Comparison of ENCODE assay signal across 1 cellular context in the genomic region with DNA sequence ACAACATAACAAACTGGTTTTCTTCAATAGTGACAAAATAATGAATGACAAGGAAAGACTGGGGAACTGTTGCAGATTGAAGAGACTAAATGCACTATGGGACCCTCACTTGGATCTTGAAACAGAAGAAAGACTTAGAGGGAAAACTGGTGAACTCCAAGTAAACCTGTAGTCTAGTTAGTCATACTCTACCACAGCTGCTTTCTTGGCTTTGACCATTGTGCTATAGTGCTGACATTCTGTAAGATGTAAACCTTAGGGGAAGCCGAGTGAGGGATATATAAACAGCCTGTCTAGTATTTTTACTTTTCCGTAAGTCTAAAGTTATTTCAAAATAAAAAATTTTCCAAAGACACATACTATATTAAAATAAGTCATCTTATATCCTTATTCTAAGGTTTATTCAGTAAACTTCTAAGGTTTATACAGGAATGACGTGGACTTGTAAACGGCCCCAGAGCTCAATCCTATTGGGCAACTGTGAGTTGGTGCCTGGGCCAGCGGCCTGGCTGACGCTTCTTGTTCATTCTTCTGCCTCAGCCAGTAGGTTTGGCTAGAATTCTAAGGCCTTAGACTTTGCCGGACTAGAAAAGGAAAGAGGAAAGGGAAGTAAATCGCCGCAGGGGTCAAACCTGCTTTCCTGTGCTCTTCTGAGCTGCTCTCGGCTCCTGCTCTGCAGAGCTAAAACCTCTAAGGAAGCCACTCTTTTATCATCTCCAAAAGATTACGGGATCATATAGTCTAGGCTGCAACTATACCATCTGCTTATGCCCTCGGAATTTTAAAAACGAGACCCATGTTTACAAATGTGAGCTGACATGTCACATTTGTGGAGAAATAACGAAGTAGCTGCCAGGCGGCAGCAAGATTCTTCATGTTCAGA.
TF ChIP-seq lines count a peak whose summit lies in the region.

No MANE protein-coding gene starts in this region.

TF ChIP-seq in HepG2, 621 proteins besides CTCF, POLR2A, EP300 and RAD21:
- no peak for TF ChIP-seq BCL6 (CRISPR knock-in tag; IDR thresholded peaks at IDR 0.05)
- TF ChIP-seq ZNF253 (CRISPR knock-in tag; IDR thresholded peaks at IDR 0.05; ENCODE audit: borderline replicate concordance) = no peak
- no peak for TF ChIP-seq ZNF264 (CRISPR knock-in tag; IDR thresholded peaks at IDR 0.05)
- TF ChIP-seq, protein P1, sequence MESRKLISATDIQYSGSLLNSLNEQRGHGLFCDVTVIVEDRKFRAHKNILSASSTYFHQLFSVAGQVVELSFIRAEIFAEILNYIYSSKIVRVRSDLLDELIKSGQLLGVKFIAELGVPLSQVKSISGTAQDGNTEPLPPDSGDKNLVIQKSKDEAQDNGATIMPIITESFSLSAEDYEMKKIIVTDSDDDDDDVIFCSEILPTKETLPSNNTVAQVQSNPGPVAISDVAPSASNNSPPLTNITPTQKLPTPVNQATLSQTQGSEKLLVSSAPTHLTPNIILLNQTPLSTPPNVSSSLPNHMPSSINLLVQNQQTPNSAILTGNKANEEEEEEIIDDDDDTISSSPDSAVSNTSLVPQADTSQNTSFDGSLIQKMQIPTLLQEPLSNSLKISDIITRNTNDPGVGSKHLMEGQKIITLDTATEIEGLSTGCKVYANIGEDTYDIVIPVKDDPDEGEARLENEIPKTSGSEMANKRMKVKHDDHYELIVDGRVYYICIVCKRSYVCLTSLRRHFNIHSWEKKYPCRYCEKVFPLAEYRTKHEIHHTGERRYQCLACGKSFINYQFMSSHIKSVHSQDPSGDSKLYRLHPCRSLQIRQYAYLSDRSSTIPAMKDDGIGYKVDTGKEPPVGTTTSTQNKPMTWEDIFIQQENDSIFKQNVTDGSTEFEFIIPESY (CRISPR knock-in tag; IDR thresholded peaks at IDR 0.05) = no peak
- TF ChIP-seq ZNF329 (CRISPR knock-in tag; IDR thresholded peaks at IDR 0.05; ENCODE audit: low read depth) = no peak
- no peak for TF ChIP-seq ARID2 (CRISPR knock-in tag; IDR thresholded peaks at IDR 0.05; ENCODE audit: borderline replicate concordance)
- TF ChIP-seq, protein P2, sequence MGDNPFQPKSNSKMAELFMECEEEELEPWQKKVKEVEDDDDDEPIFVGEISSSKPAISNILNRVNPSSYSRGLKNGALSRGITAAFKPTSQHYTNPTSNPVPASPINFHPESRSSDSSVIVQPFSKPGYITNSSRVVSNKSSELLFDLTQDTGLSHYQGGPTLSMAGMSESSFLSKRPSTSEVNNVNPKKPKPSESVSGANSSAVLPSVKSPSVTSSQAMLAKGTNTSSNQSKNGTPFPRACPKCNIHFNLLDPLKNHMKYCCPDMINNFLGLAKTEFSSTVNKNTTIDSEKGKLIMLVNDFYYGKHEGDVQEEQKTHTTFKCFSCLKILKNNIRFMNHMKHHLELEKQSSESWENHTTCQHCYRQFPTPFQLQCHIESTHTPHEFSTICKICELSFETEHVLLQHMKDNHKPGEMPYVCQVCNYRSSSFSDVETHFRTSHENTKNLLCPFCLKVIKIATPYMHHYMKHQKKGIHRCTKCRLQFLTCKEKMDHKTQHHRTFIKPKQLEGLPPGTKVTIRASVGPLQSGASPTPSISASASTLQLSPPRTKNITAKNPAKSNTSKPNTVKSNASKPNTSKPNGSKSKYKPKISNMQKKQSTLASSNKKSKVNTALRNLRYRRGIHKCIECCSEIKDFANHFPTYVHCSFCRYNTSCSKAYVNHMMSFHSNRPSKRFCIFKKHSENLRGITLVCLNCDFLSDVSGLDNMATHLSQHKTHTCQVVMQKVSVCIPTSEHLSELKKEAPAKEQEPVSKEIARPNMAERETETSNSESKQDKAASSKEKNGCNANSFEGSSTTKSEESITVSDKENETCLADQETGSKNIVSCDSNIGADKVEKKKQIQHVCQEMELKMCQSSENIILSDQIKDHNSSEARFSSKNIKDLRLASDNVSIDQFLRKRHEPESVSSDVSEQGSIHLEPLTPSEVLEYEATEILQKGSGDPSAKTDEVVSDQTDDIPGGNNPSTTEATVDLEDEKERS (CRISPR knock-in tag; IDR thresholded peaks at IDR 0.05) = no peak
- TF ChIP-seq, protein P3, sequence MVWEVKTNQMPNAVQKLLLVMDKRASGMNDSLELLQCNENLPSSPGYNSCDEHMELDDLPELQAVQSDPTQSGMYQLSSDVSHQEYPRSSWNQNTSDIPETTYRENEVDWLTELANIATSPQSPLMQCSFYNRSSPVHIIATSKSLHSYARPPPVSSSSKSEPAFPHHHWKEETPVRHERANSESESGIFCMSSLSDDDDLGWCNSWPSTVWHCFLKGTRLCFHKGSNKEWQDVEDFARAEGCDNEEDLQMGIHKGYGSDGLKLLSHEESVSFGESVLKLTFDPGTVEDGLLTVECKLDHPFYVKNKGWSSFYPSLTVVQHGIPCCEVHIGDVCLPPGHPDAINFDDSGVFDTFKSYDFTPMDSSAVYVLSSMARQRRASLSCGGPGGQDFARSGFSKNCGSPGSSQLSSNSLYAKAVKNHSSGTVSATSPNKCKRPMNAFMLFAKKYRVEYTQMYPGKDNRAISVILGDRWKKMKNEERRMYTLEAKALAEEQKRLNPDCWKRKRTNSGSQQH (CRISPR knock-in tag; IDR thresholded peaks at IDR 0.05; ENCODE audit: low read depth) = no peak
- TF ChIP-seq ZNF335 (CRISPR knock-in tag; IDR thresholded peaks at IDR 0.05) = no peak
- no peak for TF ChIP-seq GLI4 (CRISPR knock-in tag; IDR thresholded peaks at IDR 0.05; ENCODE audit: borderline replicate concordance)
- TF ChIP-seq SOX13 (IDR thresholded peaks at IDR 0.05) = no peak
- no peak for TF ChIP-seq SOX13 (CRISPR knock-in tag; conservative IDR thresholded peaks at IDR 0.05 in 1 of 2, IDR thresholded peaks at IDR 0.05 in 1 of 2)
- no peak for TF ChIP-seq REPIN1 (CRISPR knock-in tag; IDR thresholded peaks at IDR 0.05; ENCODE audit: borderline replicate concordance, low read depth)
- no peak for TF ChIP-seq ZNF841 (CRISPR knock-in tag; IDR thresholded peaks at IDR 0.05; ENCODE audit: borderline replicate concordance)
- no peak for TF ChIP-seq CENPT (CRISPR knock-in tag; IDR thresholded peaks at IDR 0.05; ENCODE audit: low read depth)
- TF ChIP-seq CREB1 (IDR thresholded peaks at IDR 0.05) = no peak
- TF ChIP-seq CREB1 (CRISPR knock-in tag; IDR thresholded peaks at IDR 0.05) = peak; percentile 63; the same call in 1 of the 2 replicates
- no peak for TF ChIP-seq ZNF235 (CRISPR knock-in tag; IDR thresholded peaks at IDR 0.05; ENCODE audit: borderline replicate concordance)
- TF ChIP-seq ELF1 (CRISPR knock-in tag; IDR thresholded peaks at IDR 0.05) = no peak
- TF ChIP-seq PAX8 (CRISPR knock-in tag; IDR thresholded peaks at IDR 0.05; ENCODE audit: borderline replicate concordance) = 0 out of 2 replicates have a peak, but pooled peaks have one; percentile 44
- TF ChIP-seq ZFX (CRISPR knock-in tag; IDR thresholded peaks at IDR 0.05; ENCODE audit: low read depth) = peak; percentile 25; the same call in 1 of the 2 replicates
- no peak for TF ChIP-seq TMF1 (CRISPR knock-in tag; IDR thresholded peaks at IDR 0.05; ENCODE audit: low read depth)
- no peak for TF ChIP-seq KMT2A (CRISPR knock-in tag; IDR thresholded peaks at IDR 0.05)
- 0 out of 2 replicates have a peak, but pooled peaks have one; percentile 2 for TF ChIP-seq ZMYM4 (CRISPR knock-in tag; IDR thresholded peaks at IDR 0.05)
- no peak for TF ChIP-seq SUZ12 (IDR thresholded peaks at IDR 0.05; ENCODE audit: low read depth, low read length)
- TF ChIP-seq EEA1 (CRISPR knock-in tag; IDR thresholded peaks at IDR 0.05; ENCODE audit: borderline replicate concordance) = no peak
- 0 out of 2 replicates have a peak, but pooled peaks have one; percentile 18 for TF ChIP-seq PHF8 (CRISPR knock-in tag; IDR thresholded peaks at IDR 0.05)
- TF ChIP-seq YEATS4 (CRISPR knock-in tag; IDR thresholded peaks at IDR 0.05; ENCODE audit: borderline replicate concordance) = no peak
- TF ChIP-seq NR2C2 (CRISPR knock-in tag; IDR thresholded peaks at IDR 0.05; ENCODE audit: borderline replicate concordance) = peak; percentile 33; the same call in 1 of the 2 replicates
- TF ChIP-seq TSC22D2 (CRISPR knock-in tag; IDR thresholded peaks at IDR 0.05; ENCODE audit: borderline replicate concordance) = no peak
- TF ChIP-seq, protein P4, sequence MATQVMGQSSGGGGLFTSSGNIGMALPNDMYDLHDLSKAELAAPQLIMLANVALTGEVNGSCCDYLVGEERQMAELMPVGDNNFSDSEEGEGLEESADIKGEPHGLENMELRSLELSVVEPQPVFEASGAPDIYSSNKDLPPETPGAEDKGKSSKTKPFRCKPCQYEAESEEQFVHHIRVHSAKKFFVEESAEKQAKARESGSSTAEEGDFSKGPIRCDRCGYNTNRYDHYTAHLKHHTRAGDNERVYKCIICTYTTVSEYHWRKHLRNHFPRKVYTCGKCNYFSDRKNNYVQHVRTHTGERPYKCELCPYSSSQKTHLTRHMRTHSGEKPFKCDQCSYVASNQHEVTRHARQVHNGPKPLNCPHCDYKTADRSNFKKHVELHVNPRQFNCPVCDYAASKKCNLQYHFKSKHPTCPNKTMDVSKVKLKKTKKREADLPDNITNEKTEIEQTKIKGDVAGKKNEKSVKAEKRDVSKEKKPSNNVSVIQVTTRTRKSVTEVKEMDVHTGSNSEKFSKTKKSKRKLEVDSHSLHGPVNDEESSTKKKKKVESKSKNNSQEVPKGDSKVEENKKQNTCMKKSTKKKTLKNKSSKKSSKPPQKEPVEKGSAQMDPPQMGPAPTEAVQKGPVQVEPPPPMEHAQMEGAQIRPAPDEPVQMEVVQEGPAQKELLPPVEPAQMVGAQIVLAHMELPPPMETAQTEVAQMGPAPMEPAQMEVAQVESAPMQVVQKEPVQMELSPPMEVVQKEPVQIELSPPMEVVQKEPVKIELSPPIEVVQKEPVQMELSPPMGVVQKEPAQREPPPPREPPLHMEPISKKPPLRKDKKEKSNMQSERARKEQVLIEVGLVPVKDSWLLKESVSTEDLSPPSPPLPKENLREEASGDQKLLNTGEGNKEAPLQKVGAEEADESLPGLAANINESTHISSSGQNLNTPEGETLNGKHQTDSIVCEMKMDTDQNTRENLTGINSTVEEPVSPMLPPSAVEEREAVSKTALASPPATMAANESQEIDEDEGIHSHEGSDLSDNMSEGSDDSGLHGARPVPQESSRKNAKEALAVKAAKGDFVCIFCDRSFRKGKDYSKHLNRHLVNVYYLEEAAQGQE (IDR thresholded peaks at IDR 0.05; ENCODE audit: borderline replicate concordance in 1 of 2, low read depth in 1 of 2, low read length in 2 of 2) = no peak
- TF ChIP-seq ZKSCAN5 (CRISPR knock-in tag; IDR thresholded peaks at IDR 0.05) = no peak
- TF ChIP-seq CEBPB (IDR thresholded peaks at IDR 0.05; ENCODE audit: borderline replicate concordance, low read depth, low read length) = no peak
- TF ChIP-seq GABPA (IDR thresholded peaks at IDR 0.05; ENCODE audit: low read depth, low read length) = no peak
- TF ChIP-seq GABPA (CRISPR knock-in tag; IDR thresholded peaks at IDR 0.05; ENCODE audit: low read depth) = peak; percentile 39
- no peak for TF ChIP-seq KDM5B (CRISPR knock-in tag; IDR thresholded peaks at IDR 0.05; ENCODE audit: borderline replicate concordance)
- TF ChIP-seq FOSL2 (CRISPR knock-in tag; IDR thresholded peaks at IDR 0.05) = no peak
